ENCODE assay signal across 9 cellular contexts in the genomic region with DNA sequence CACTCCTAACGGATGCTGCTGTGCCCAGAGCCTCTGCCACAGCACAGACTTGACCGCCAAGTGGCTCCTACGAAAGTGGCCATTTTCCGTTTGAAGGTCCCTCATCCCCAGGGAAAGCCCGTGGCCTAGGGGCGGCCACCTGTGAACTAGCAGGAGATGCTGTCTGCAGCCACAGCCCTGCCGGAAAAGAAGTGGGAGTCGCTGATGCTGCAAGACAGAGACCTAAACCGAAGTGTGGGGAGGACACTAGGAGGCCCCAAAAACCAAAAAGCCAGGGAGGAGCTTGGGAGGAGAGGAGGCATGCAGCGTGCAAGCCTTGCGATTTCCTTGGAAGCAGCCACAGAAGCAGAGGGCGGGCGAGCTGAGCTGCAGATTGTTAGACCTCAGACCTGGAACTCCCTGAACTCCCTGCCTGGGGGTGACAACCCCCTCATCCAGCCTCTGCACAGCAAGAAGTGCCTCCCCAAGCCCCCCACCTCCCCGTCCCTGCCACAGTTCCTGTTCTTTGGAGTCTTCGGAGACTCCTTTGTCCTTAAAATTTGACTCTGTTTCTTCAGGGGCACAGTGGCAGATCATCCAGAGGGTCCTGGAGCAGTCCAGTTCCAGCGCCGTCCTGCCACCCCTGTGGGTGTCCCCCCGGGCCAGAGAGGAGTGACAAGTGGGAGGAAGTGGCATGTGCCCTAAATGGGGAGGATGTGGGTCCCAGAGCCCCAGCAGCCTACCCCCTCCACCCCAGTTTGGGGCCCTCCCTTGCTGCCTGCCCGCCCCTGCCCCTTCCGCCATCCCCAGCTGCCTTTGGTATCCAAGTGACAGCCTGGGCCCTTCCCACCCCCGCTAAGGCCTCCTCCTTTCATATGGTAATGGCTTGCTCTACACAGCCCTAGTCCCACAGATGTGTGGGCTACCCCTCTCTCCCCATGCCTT. TPM values are rescaled to one million over a fixed set of nuclear protein-coding genes. Genes with fewer than 3 reads are reported as not detected.
A peak's percentile ranks its signal among the peaks of the same experiment; 100 is the strongest.
DNase-seq lines count a peak whose midpoint lies in the region; ATAC-seq and TF ChIP-seq lines count a peak whose summit lies in the region.
"Had no signal": no experiment of that assay in that cellular context is flagged by ENCODE, and none has a peak within 500 bp of the region (broad histone marks: within the 10 kb centered on the region; RNA-seq: fewer than 3 reads in every experiment).

No MANE protein-coding gene starts in this region.

- peaks cover 45% of the 10 kb centered on the region for H3K4me1 ChIP-seq in HUES48 (ENCODE audit: control insufficient read depth, insufficient read depth, low read length)
- peaks cover 53 to 60% (median 58%) of the 10 kb centered on the region in 3 donors for H3K4me1 ChIP-seq in skeletal muscle tissue (ENCODE audit: control insufficient read depth in 3 of 3, insufficient read depth in 3 of 3, low read length in 3 of 3)
- H3K4me1 ChIP-seq in MM.1S (ENCODE audit: low read length) = no peaks in the 10 kb centered on the region

- no peaks in the 10 kb centered on the region for H3F3A ChIP-seq in MM.1S (ENCODE audit: insufficient read depth, low read length)

- H3K9ac ChIP-seq in HUES48 (ENCODE audit: low read depth, low read length) (no peak overlapping the region), skeletal muscle tissue (ENCODE audit: low read depth in 1 of 3, low read length in 3 of 3) (peak overlapping the region in 2 of 3 donors; percentile 11 to 60), MM.1S (ENCODE audit: low read length) (no peak overlapping the region)

- peak overlapping the region; percentile 87 for H3K27ac ChIP-seq in HUES48 (ENCODE audit: low read depth, low read length)
- H3K27ac ChIP-seq in caudate nucleus (ENCODE audit: low read depth, low read length) = peak overlapping the region; percentile 89
- peak overlapping the region; percentile 78 for H3K27ac ChIP-seq in layer of hippocampus (ENCODE audit: low read depth, low read length)
- H3K27ac ChIP-seq in skeletal muscle tissue (ENCODE audit: low read depth, low read length) = peak overlapping the region; percentile 85
- H3K27ac ChIP-seq in MM.1S (ENCODE audit: low read length) = no peak overlapping the region

- H3K36me3 ChIP-seq in HUES48 (ENCODE audit: control insufficient read depth, insufficient read depth, low read length) (peaks cover 31% of the 10 kb centered on the region; the same call in 1 of the 2 replicates), skeletal muscle tissue (ENCODE audit: control insufficient read depth in 3 of 3, insufficient read depth in 3 of 3, low read length in 3 of 3) (peaks cover 19 to 28% (median 23%) of the 10 kb centered on the region in 3 donors), MM.1S (replicated peaks; ENCODE audit: insufficient read depth, low read length) (no peaks in the 10 kb centered on the region)

- ATAC-seq in GM21717 (IDR thresholded peaks at IDR 0.05; ENCODE audit: unreplicated experiment) = no peak
- no peak for ATAC-seq in GM19324 (IDR thresholded peaks at IDR 0.05; ENCODE audit: low FRiP score, unreplicated experiment)

- H3K4me2 ChIP-seq in MM.1S (ENCODE audit: low read depth, low read length) = no peak overlapping the region

- H3K27me3 ChIP-seq in HUES48 (ENCODE audit: control insufficient read depth, insufficient read depth, low read length) (no peaks in the 10 kb centered on the region), layer of hippocampus (ENCODE audit: control insufficient read depth, insufficient read depth, low read length) (no peaks in the 10 kb centered on the region), skeletal muscle tissue (ENCODE audit: control insufficient read depth in 3 of 3, insufficient read depth in 3 of 3, low read length in 3 of 3) (no peaks in the 10 kb centered on the region), MM.1S (replicated peaks; ENCODE audit: insufficient read depth, low read length) (no peaks in the 10 kb centered on the region)

- H4K20me1 ChIP-seq in MM.1S (ENCODE audit: insufficient read depth, low read length) = no peaks in the 10 kb centered on the region

- H3K79me2 ChIP-seq in MM.1S (ENCODE audit: low read length) = no peaks in the 10 kb centered on the region

- H3K9me3 ChIP-seq in HUES48 (ENCODE audit: control insufficient read depth, insufficient read depth, low read length) = no peaks in the 10 kb centered on the region
- H3K9me3 ChIP-seq in skeletal muscle tissue (ENCODE audit: control insufficient read depth in 3 of 3, low read length in 3 of 3) = no peaks in the 10 kb centered on the region
- H3K9me3 ChIP-seq in MM.1S (replicated peaks; ENCODE audit: insufficient read depth, low read length) = no peaks in the 10 kb centered on the region

- no peak for TF ChIP-seq CTCF in MM.1S (IDR thresholded peaks at IDR 0.05; ENCODE audit: low read length)

- no peak overlapping the region for H2AFZ ChIP-seq in MM.1S (ENCODE audit: low read length)

- no peaks in the 10 kb centered on the region for H3K9me2 ChIP-seq in MM.1S (replicated peaks; ENCODE audit: insufficient read depth, low read length)

- H3K4me3 ChIP-seq in HUES48 (ENCODE audit: low read depth, low read length) (peak overlapping the region; percentile 42), skeletal muscle tissue (ENCODE audit: low read length in 3 of 3) (peak overlapping the region; percentile 2 to 59 (median 49)), MM.1S (ENCODE audit: low read length) (no peak overlapping the region)

- DNase-seq in caudate nucleus (lab: John Stamatoyannopoulos, UW) = peak in 24 of 61 donors; percentile 27 to 93 (median 64)
- DNase-seq in MM.1S = no peak
- no peak for DNase-seq in COLO829 (ENCODE audit: low spot score)
- DNase-seq: NCI-H1930 had no signal

RNA-seq across cellular contexts. Expression of gene KLHL25, which starts 43.7 kb away (rescaled TPM):
- total RNA-seq in skeletal muscle tissue = 5.2 TPM

Comparison
In these comparisons a context has a peak if more than half of its experiments do, and no peak if none do; other contexts are left out.
1. H3K9ac ChIP-seq: peak in skeletal muscle tissue (2 of 3); none in HUES48 (single experiment) and MM.1S (single experiment).